ENCODE assay signal across 27 cellular contexts in the genomic region with DNA sequence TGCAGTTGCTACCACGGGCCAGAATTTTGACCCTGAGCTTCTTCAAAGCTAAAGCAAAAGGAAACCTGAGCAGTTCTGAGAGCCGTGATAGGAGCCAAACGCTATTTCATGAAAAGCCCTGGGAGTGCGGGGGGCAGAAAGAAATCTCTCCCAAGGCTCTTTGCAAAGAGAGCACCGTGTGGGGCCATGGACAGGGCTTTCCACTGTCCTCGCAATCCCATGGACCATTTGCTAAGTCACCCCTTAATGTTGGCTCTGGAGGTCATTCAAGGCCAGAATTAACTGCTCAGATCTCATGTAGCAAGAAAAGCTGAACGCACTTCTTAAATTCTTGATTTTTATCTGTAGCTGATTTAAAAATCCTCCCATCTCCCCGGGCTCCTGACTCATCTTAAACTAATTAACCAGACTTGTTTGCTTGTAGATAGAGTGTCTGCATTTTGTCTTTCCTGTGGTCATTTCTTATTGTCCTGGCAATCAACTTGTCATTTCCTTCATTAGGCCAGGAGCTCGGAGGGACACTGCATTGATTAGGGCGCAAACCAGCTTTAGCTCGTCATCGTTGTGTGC. TPM values are rescaled to one million over a fixed set of nuclear protein-coding genes. Genes with fewer than 3 reads are reported as not detected.
A peak's percentile ranks its signal among the peaks of the same experiment; 100 is the strongest.
DNase-seq lines count a peak whose midpoint lies in the region; ATAC-seq and TF ChIP-seq lines count a peak whose summit lies in the region.
"Had no signal": no experiment of that assay in that cellular context is flagged by ENCODE, and none has a peak within 500 bp of the region (broad histone marks: within the 10 kb centered on the region; RNA-seq: fewer than 3 reads in every experiment).

No MANE protein-coding gene starts in this region.

- no peak for ATAC-seq in HG03457 (IDR thresholded peaks at IDR 0.05; ENCODE audit: unreplicated experiment)
- ATAC-seq: activated naive CD8-positive, alpha-beta T cell treated with anti-CD3 and anti-CD28 coated beads, Interleukin-2, amount 50 U/mL, for 24 hours; activated T-cell treated with anti-CD3 and anti-CD28 coated beads, Interleukin-2, amount 50 U/mL, for 4 hours; psoas muscle; stimulated activated memory B cell treated with anti-CD40 and anti-IgM and Interleukin-4, amounts not matched to agents 10 μg/mL and 1 μg/mL and 100 μg/mL, for 72 hours had no signal

- intact Hi-C loops in PC-9 (cut with micrococcal nuclease; ENCODE audit: unreplicated experiment), result no loop called here
- intact Hi-C loops in prostate gland (cut with DNase I), result no loop called here

- H2BK12ac ChIP-seq in neuronal stem cell (ENCODE audit: low read length), result no peak overlapping the region

- peak overlapping the region; percentile 75 for H3K23ac ChIP-seq in neuronal stem cell (ENCODE audit: low read depth, low read length, poor library complexity)

- H3K9me2 ChIP-seq in PC-9 (ENCODE audit: insufficient read depth), result no peaks in the 10 kb centered on the region

- no peak overlapping the region for H4K8ac ChIP-seq in neuronal stem cell (ENCODE audit: low read depth, low read length)

- no TSS peak for BruUV-seq in PC-9 (replicated peaks; lab: Mats Ljungman, UMichigan)

- DNase-seq in AG08396 (ENCODE audit: low spot score) (peak; percentile 2), PC-9 (peak in 1 of 2 experiments; percentile 63), dermis blood vessel endothelial cell (peak; percentile 14), neuronal stem cell (ENCODE audit: low spot score) (no peak), prostate gland (ENCODE audit: low spot score) (no peak), NCI-H2081 treated with DMSO at 0.1 percent for 48 hours (lab: John Stamatoyannopoulos, UW) (no peak), GM10266 (ENCODE audit: extremely low spot score) (no peak)
- DNase-seq: activated CD4-positive, alpha-beta T cell treated with anti-CD3 and anti-CD28 coated beads for 48 hours; activated gamma-delta T cell treated with Interleukin-2 at 50 U/mL for 16 hours; activated naive CD8-positive, alpha-beta T cell treated with anti-CD3 and anti-CD28 coated beads, Interleukin-2, amount 50 U/mL, for 24 hours; activated T-cell treated with anti-CD3 and anti-CD28 coated beads, Interleukin-2, amount 50 U/mL, for 4 hours; effector CD8-positive, alpha-beta T cell; MM.1S; NCI-H774; psoas muscle; stimulated activated CD4-positive, alpha-beta T cell treated with anti-CD3 and anti-CD28 coated beads, Interleukin-4, amount 100 ng/mL, for 4 hours; testis had no signal

- no peak overlapping the region for H2AK5ac ChIP-seq in neuronal stem cell (ENCODE audit: low read depth, low read length)

- H2BK120ac ChIP-seq in neuronal stem cell (ENCODE audit: low read depth, low read length), result no peak overlapping the region

- POLR2A ChIA-PET in PC-9 (lab: Charles Lee; ENCODE audit: unreplicated experiment), result interaction anchor here (0.6 to 0.9 kb wide), 3 partner anchors 13 to 30 kb away, joined by 3 to 8 read pairs (median 4); no protein-coding TSS in a partner anchor

- no peak overlapping the region for H3K4ac ChIP-seq in neuronal stem cell (ENCODE audit: low read length)

- H3K36me3 ChIP-seq in PC-9 (ENCODE audit: low read depth) (peaks cover 3% of the 10 kb centered on the region; the same call in 1 of the 2 replicates), neuronal stem cell (replicated peaks in 1 of 2; ENCODE audit: control insufficient read depth in 2 of 2, insufficient read depth in 2 of 2, low read length in 2 of 2) (peaks cover 14 to 56% of the 10 kb centered on the region in 2 donors), prostate gland (no peaks in the 10 kb centered on the region)
- H3K36me3 ChIP-seq: neural progenitor cell had no signal

- H3K27me3 ChIP-seq in PC-9 (ENCODE audit: insufficient read depth, low read depth) (no peaks in the 10 kb centered on the region), neuronal stem cell (ENCODE audit: control insufficient read depth in 3 of 3, insufficient read depth in 3 of 3, low read depth in 1 of 3, low read length in 3 of 3) (no peaks in the 10 kb centered on the region), prostate gland (replicated peaks; ENCODE audit: insufficient read depth) (no peaks in the 10 kb centered on the region)
- H3K27me3 ChIP-seq: neural progenitor cell, sigmoid colon, testis, vagina had no signal

- no peak overlapping the region for H2BK15ac ChIP-seq in neuronal stem cell (ENCODE audit: low read length)

- H3K14ac ChIP-seq in neuronal stem cell (ENCODE audit: low read length), result no peak overlapping the region

- no peaks in the 10 kb centered on the region for H3K79me2 ChIP-seq in PC-9 (ENCODE audit: low read depth)

- H2BK5ac ChIP-seq in neuronal stem cell (ENCODE audit: low read length), result no peak overlapping the region

- H4K91ac ChIP-seq in neuronal stem cell (ENCODE audit: low read depth, low read length, poor library complexity), result no peak overlapping the region

- no peaks in the 10 kb centered on the region for H3K9me3 ChIP-seq in PC-9 (ENCODE audit: insufficient read depth, low read depth)
- no peaks in the 10 kb centered on the region for H3K9me3 ChIP-seq in neuronal stem cell (replicated peaks in 1 of 2; ENCODE audit: control insufficient read depth in 2 of 2, insufficient read depth in 1 of 2, low read depth in 1 of 2, low read length in 2 of 2)
- no peaks in the 10 kb centered on the region for H3K9me3 ChIP-seq in prostate gland
- H3K9me3 ChIP-seq: psoas muscle, sigmoid colon, testis, vagina had no signal

- H4K20me1 ChIP-seq in PC-9 (ENCODE audit: insufficient read depth), result no peaks in the 10 kb centered on the region

- H3K9ac ChIP-seq in neuronal stem cell (ENCODE audit: low read depth, low read length, poor library complexity), result no peak overlapping the region
- H3K9ac ChIP-seq: neural progenitor cell had no signal

- no peak overlapping the region for H3K18ac ChIP-seq in neuronal stem cell (ENCODE audit: low read length)

- CTCF ChIA-PET in PC-9 (lab: Charles Lee), result interaction anchor here (0.7 to 2.6 kb wide), 3 partner anchors 10 to 431 kb away, joined by 3 to 11 read pairs (median 10); a partner anchor contains a TSS

- H2AFZ ChIP-seq in PC-9, result no peak overlapping the region
- H2AFZ ChIP-seq in neuronal stem cell (ENCODE audit: low read length), result no peak overlapping the region
- H2AFZ ChIP-seq: neural progenitor cell had no signal

- peak overlapping the region; percentile 50 for H3K27ac ChIP-seq in PC-9
- no peak overlapping the region for H3K27ac ChIP-seq in neuronal stem cell (replicated peaks; ENCODE audit: low read length)
- no peak overlapping the region for H3K27ac ChIP-seq in prostate gland
- H3K27ac ChIP-seq: neural progenitor cell, psoas muscle, sigmoid colon, SK-N-MC, testis, vagina had no signal

- peak overlapping the region; percentile 52 for H3K4me2 ChIP-seq in PC-9
- no peak overlapping the region for H3K4me2 ChIP-seq in neuronal stem cell (ENCODE audit: insufficient read depth, low read length, poor library complexity, severe bottlenecking)
- H3K4me2 ChIP-seq: neural progenitor cell had no signal

- H3K4me1 ChIP-seq in PC-9 (replicated peaks; ENCODE audit: insufficient read depth) (peaks cover 35% of the 10 kb centered on the region), neuronal stem cell (ENCODE audit: control insufficient read depth in 2 of 2, insufficient read depth in 1 of 2, low read depth in 1 of 2, low read length in 2 of 2) (peaks cover 0 to 2% of the 10 kb centered on the region in 2 donors), prostate gland (replicated peaks) (no peaks in the 10 kb centered on the region)
- H3K4me1 ChIP-seq: neural progenitor cell, psoas muscle, sigmoid colon, testis had no signal

- no peaks in the 10 kb centered on the region for H3K79me1 ChIP-seq in neuronal stem cell (ENCODE audit: low read depth, low read length)

- H3K4me3 ChIP-seq in PC-9 (no peak overlapping the region; the same call in 1 of the 2 replicates), neuronal stem cell (ENCODE audit: low read length in 2 of 2) (no peak overlapping the region), prostate gland (no peak overlapping the region)
- H3K4me3 ChIP-seq: neural progenitor cell, psoas muscle, sigmoid colon, SK-N-MC, testis, vagina had no signal

- peaks cover 38% of the 10 kb centered on the region for H3F3A ChIP-seq in PC-9 (ENCODE audit: insufficient read depth, low read depth)

- no CpG with 5 or more reads among the region's 12 CpGs for WGBS in neuronal stem cell (ENCODE audit: extremely low coverage in 2 of 2, insufficient read length in 2 of 2, insufficient replicate concordance in 1 of 2), 2 donors
- 69% methylated on average over 12 of the region's 12 CpGs for WGBS in prostate gland

- TF ChIP-seq POLR2A in prostate gland (IDR thresholded peaks at IDR 0.05), result no peak

- no peak for TF ChIP-seq CTCF in PC-9 (conservative IDR thresholded peaks at IDR 0.05)
- no peak for TF ChIP-seq CTCF in prostate gland (IDR thresholded peaks at IDR 0.05)
- no peak for TF ChIP-seq CTCF in GM10266 (IDR thresholded peaks at IDR 0.05; ENCODE audit: control insufficient read depth, insufficient read depth, low read depth, missing control alignments)

RNA-seq across cellular contexts. Expression of a gene that starts 24.8 kb away (rescaled TPM):
- total RNA-seq in PC-9 (2021), result 111 and 153 TPM in 2 replicates
- total RNA-seq in dermis blood vessel endothelial cell, result 35.2 and 42.0 TPM in 2 replicates
- polyA plus RNA-seq in neuronal stem cell (2013, experiment 1 of 2), result 26.6 TPM
- polyA plus RNA-seq in neuronal stem cell (2013, experiment 2 of 2), result 26.6 TPM
- total RNA-seq in prostate gland, result 10 to 100 TPM in 1 of 2 donors, 1 to 10 TPM in 1; 7.7 to 45.7 TPM

RNA-seq across cellular contexts. Expression of a gene that starts 26.3 kb away (rescaled TPM):
- total RNA-seq in PC-9 (2021) (0.74 and 1.3 TPM in 2 replicates), dermis blood vessel endothelial cell (0.19 TPM in 1 of 2 replicates, not detected in the other), prostate gland (1 to 10 TPM; 2.4 to 3.5 TPM)
- 0.46 TPM for polyA plus RNA-seq in neuronal stem cell (2013, experiment 1 of 2)
- 0.64 TPM for polyA plus RNA-seq in neuronal stem cell (2013, experiment 2 of 2)
- total RNA-seq: activated T-cell treated with anti-CD3 and anti-CD28 coated beads, Interleukin-2, amount 50 U/mL, for 4 hours; G401; mammary epithelial cell; RPMI7951 had no signal
- polyA plus RNA-seq: BJ, mammary epithelial cell had no signal

RNA-seq across cellular contexts. Expression of a gene that starts 34.5 kb away (rescaled TPM):
- total RNA-seq in PC-9 (2021) (62.1 and 76.3 TPM in 2 replicates), dermis blood vessel endothelial cell (36.2 and 36.8 TPM in 2 replicates), prostate gland (10 to 100 TPM; 26.2 to 78.6 TPM)
- 21.3 TPM for polyA plus RNA-seq in neuronal stem cell (2013, experiment 1 of 2)
- 22.3 TPM for polyA plus RNA-seq in neuronal stem cell (2013, experiment 2 of 2)

RNA-seq across cellular contexts. Expression of a gene that starts 46.0 kb away (rescaled TPM):
- total RNA-seq in PC-9 (2021), result 70.4 and 72.9 TPM in 2 replicates
- 26.7 and 28.8 TPM in 2 replicates for total RNA-seq in dermis blood vessel endothelial cell
- polyA plus RNA-seq in neuronal stem cell (2013, experiment 1 of 2), result 22.9 TPM
- polyA plus RNA-seq in neuronal stem cell (2013, experiment 2 of 2), result 21.6 TPM
- total RNA-seq in prostate gland, result 10 to 100 TPM; 48.2 to 86.2 TPM

Comparison
In these comparisons a context has a peak if more than half of its experiments do, and no peak if none do; other contexts are left out.
1. DNase-seq: peak in AG08396 (single experiment) and dermis blood vessel endothelial cell (single experiment); none in neuronal stem cell (single experiment), prostate gland (single experiment), NCI-H2081 treated with DMSO at 0.1 percent for 48 hours (single experiment) and GM10266 (single experiment).